ENCODE assay signal across 1 cellular context in the genomic region with DNA sequence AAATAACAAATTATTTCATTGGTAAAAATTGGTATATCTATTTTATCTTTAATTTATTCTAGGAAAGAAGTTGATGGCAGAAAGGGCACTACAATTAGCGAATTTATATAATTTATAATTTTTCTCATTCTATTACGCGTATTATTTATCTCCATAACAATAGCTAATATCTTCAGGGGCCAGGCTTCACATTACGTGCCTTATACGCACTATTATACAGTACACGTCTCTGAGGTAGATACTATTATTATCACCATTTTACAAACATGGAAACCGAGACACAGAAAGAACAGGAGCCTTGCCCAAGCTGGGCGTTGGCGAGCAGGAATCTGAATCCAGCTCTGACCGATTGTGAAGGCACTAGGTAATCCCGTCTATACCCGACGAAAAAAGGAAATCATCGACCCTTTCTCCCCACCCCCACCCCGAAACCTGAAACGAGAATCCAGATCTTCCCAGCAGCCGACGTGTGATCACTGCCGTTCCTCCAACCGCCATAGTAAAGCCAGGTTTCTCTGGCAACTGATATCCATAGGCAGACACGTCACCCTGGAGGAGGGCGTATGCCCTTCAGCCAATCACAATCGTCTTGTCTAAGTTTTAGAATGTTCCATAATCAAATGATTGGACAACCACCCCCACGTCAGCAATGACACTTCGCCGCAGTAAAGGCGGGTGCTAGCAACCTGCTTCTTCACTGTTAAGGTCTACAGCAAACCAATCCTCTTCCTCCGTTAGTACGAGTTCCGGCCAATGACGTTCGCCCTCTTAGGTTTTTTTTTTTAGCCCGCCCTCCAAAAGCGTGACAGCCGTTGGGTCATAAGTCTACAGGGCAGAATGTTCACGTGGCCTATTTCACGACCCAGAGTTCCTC.
TF ChIP-seq lines count a peak whose summit lies in the region.

A gene with protein sequence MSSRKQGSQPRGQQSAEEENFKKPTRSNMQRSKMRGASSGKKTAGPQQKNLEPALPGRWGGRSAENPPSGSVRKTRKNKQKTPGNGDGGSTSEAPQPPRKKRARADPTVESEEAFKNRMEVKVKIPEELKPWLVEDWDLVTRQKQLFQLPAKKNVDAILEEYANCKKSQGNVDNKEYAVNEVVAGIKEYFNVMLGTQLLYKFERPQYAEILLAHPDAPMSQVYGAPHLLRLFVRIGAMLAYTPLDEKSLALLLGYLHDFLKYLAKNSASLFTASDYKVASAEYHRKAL (minus strand): TSS at position 501 of the 874 bp plus-strand sequence. CDS start 9,672 bp downstream, outside the sequence.

TF ChIP-seq in HepG2, 621 proteins besides CTCF, POLR2A, EP300 and RAD21 (continued from another document and continues in another):
- TF ChIP-seq, protein P1, sequence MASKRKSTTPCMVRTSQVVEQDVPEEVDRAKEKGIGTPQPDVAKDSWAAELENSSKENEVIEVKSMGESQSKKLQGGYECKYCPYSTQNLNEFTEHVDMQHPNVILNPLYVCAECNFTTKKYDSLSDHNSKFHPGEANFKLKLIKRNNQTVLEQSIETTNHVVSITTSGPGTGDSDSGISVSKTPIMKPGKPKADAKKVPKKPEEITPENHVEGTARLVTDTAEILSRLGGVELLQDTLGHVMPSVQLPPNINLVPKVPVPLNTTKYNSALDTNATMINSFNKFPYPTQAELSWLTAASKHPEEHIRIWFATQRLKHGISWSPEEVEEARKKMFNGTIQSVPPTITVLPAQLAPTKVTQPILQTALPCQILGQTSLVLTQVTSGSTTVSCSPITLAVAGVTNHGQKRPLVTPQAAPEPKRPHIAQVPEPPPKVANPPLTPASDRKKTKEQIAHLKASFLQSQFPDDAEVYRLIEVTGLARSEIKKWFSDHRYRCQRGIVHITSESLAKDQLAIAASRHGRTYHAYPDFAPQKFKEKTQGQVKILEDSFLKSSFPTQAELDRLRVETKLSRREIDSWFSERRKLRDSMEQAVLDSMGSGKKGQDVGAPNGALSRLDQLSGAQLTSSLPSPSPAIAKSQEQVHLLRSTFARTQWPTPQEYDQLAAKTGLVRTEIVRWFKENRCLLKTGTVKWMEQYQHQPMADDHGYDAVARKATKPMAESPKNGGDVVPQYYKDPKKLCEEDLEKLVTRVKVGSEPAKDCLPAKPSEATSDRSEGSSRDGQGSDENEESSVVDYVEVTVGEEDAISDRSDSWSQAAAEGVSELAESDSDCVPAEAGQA (IDR thresholded peaks at IDR 0.05; ENCODE audit: low read depth) = no peak
- TF ChIP-seq, protein P1 (CRISPR knock-in tag; IDR thresholded peaks at IDR 0.05; ENCODE audit: borderline replicate concordance) = no peak
- TF ChIP-seq, protein P2, sequence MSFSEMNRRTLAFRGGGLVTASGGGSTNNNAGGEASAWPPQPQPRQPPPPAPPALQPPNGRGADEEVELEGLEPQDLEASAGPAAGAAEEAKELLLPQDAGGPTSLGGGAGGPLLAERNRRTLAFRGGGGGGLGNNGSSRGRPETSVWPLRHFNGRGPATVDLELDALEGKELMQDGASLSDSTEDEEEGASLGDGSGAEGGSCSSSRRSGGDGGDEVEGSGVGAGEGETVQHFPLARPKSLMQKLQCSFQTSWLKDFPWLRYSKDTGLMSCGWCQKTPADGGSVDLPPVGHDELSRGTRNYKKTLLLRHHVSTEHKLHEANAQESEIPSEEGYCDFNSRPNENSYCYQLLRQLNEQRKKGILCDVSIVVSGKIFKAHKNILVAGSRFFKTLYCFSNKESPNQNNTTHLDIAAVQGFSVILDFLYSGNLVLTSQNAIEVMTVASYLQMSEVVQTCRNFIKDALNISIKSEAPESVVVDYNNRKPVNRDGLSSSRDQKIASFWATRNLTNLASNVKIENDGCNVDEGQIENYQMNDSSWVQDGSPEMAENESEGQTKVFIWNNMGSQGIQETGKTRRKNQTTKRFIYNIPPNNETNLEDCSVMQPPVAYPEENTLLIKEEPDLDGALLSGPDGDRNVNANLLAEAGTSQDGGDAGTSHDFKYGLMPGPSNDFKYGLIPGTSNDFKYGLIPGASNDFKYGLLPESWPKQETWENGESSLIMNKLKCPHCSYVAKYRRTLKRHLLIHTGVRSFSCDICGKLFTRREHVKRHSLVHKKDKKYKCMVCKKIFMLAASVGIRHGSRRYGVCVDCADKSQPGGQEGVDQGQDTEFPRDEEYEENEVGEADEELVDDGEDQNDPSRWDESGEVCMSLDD (CRISPR knock-in tag; IDR thresholded peaks at IDR 0.05; ENCODE audit: borderline replicate concordance) = no peak
- TF ChIP-seq, protein P3, sequence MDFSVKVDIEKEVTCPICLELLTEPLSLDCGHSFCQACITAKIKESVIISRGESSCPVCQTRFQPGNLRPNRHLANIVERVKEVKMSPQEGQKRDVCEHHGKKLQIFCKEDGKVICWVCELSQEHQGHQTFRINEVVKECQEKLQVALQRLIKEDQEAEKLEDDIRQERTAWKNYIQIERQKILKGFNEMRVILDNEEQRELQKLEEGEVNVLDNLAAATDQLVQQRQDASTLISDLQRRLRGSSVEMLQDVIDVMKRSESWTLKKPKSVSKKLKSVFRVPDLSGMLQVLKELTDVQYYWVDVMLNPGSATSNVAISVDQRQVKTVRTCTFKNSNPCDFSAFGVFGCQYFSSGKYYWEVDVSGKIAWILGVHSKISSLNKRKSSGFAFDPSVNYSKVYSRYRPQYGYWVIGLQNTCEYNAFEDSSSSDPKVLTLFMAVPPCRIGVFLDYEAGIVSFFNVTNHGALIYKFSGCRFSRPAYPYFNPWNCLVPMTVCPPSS (IDR thresholded peaks at IDR 0.05) = no peak
- TF ChIP-seq, protein P4, sequence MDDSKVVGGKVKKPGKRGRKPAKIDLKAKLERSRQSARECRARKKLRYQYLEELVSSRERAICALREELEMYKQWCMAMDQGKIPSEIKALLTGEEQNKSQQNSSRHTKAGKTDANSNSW (CRISPR knock-in tag; IDR thresholded peaks at IDR 0.05; ENCODE audit: borderline replicate concordance) = no peak
- TF ChIP-seq BORCS8-MEF2B (CRISPR knock-in tag; IDR thresholded peaks at IDR 0.05) (no peak), MBD4 (IDR thresholded peaks at IDR 0.05; ENCODE audit: borderline replicate concordance, low read length) (no peak), ZKSCAN1 (IDR thresholded peaks at IDR 0.05; ENCODE audit: low read length) (no peak), ZNF180 (CRISPR knock-in tag; IDR thresholded peaks at IDR 0.05; ENCODE audit: borderline replicate concordance, low read depth) (no peak), EZH2 (conservative IDR thresholded peaks at IDR 0.05; ENCODE audit: low read depth, low read length) (no peak), MAFG (CRISPR knock-in tag; IDR thresholded peaks at IDR 0.05) (no peak), ZNF333 (CRISPR knock-in tag; IDR thresholded peaks at IDR 0.05; ENCODE audit: borderline replicate concordance) (no peak), MEIS1 (CRISPR knock-in tag; IDR thresholded peaks at IDR 0.05; ENCODE audit: borderline replicate concordance) (no peak), ZNF274 (CRISPR knock-in tag; IDR thresholded peaks at IDR 0.05) (no peak), HDAC2 (CRISPR knock-in tag; IDR thresholded peaks at IDR 0.05) (no peak), DPF2 (CRISPR knock-in tag; IDR thresholded peaks at IDR 0.05; ENCODE audit: borderline replicate concordance, low read depth) (no peak), HMG20A (CRISPR knock-in tag; IDR thresholded peaks at IDR 0.05; ENCODE audit: borderline replicate concordance) (no peak), TMF1 (CRISPR knock-in tag; IDR thresholded peaks at IDR 0.05; ENCODE audit: low read depth) (no peak), KDM2A (CRISPR knock-in tag; IDR thresholded peaks at IDR 0.05; ENCODE audit: borderline replicate concordance, low read depth) (no peak), GLI4 (CRISPR knock-in tag; IDR thresholded peaks at IDR 0.05; ENCODE audit: borderline replicate concordance) (no peak), PPARG (CRISPR knock-in tag; conservative IDR thresholded peaks at IDR 0.05) (no peak), ZNF589 (CRISPR knock-in tag; conservative IDR thresholded peaks at IDR 0.05) (no peak), ASH2L (IDR thresholded peaks at IDR 0.05; ENCODE audit: insufficient read length, low read depth, low read length) (peak; percentile 17), KLF16 (CRISPR knock-in tag; IDR thresholded peaks at IDR 0.05) (no peak), ZNF841 (CRISPR knock-in tag; IDR thresholded peaks at IDR 0.05; ENCODE audit: borderline replicate concordance) (no peak), GATAD2A (CRISPR knock-in tag; IDR thresholded peaks at IDR 0.05) (no peak), ZNF552 (CRISPR knock-in tag; IDR thresholded peaks at IDR 0.05; ENCODE audit: borderline replicate concordance) (no peak), ZNF780A (CRISPR knock-in tag; IDR thresholded peaks at IDR 0.05) (no peak), ZNF766 (CRISPR knock-in tag; IDR thresholded peaks at IDR 0.05; ENCODE audit: borderline replicate concordance) (no peak), YY1 (IDR thresholded peaks at IDR 0.05; ENCODE audit: insufficient read depth, insufficient replicate concordance, low read depth, low read length) (peak; percentile 86)
- TF ChIP-seq, protein P5, sequence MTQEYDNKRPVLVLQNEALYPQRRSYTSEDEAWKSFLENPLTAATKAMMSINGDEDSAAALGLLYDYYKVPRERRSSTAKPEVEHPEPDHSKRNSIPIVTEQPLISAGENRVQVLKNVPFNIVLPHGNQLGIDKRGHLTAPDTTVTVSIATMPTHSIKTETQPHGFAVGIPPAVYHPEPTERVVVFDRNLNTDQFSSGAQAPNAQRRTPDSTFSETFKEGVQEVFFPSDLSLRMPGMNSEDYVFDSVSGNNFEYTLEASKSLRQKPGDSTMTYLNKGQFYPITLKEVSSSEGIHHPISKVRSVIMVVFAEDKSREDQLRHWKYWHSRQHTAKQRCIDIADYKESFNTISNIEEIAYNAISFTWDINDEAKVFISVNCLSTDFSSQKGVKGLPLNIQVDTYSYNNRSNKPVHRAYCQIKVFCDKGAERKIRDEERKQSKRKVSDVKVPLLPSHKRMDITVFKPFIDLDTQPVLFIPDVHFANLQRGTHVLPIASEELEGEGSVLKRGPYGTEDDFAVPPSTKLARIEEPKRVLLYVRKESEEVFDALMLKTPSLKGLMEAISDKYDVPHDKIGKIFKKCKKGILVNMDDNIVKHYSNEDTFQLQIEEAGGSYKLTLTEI (CRISPR knock-in tag; conservative IDR thresholded peaks at IDR 0.05) = no peak
- TF ChIP-seq, protein P6, sequence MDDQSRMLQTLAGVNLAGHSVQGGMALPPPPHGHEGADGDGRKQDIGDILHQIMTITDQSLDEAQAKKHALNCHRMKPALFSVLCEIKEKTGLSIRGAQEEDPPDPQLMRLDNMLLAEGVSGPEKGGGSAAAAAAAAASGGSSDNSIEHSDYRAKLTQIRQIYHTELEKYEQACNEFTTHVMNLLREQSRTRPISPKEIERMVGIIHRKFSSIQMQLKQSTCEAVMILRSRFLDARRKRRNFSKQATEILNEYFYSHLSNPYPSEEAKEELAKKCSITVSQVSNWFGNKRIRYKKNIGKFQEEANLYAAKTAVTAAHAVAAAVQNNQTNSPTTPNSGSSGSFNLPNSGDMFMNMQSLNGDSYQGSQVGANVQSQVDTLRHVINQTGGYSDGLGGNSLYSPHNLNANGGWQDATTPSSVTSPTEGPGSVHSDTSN (CRISPR knock-in tag; IDR thresholded peaks at IDR 0.05; ENCODE audit: borderline replicate concordance) = no peak
- TF ChIP-seq, protein P7, sequence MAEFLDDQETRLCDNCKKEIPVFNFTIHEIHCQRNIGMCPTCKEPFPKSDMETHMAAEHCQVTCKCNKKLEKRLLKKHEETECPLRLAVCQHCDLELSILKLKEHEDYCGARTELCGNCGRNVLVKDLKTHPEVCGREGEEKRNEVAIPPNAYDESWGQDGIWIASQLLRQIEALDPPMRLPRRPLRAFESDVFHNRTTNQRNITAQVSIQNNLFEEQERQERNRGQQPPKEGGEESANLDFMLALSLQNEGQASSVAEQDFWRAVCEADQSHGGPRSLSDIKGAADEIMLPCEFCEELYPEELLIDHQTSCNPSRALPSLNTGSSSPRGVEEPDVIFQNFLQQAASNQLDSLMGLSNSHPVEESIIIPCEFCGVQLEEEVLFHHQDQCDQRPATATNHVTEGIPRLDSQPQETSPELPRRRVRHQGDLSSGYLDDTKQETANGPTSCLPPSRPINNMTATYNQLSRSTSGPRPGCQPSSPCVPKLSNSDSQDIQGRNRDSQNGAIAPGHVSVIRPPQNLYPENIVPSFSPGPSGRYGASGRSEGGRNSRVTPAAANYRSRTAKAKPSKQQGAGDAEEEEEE (CRISPR knock-in tag; IDR thresholded peaks at IDR 0.05; ENCODE audit: borderline replicate concordance) = no peak
- TF ChIP-seq, protein P8, sequence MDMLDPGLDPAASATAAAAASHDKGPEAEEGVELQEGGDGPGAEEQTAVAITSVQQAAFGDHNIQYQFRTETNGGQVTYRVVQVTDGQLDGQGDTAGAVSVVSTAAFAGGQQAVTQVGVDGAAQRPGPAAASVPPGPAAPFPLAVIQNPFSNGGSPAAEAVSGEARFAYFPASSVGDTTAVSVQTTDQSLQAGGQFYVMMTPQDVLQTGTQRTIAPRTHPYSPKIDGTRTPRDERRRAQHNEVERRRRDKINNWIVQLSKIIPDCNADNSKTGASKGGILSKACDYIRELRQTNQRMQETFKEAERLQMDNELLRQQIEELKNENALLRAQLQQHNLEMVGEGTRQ (IDR thresholded peaks at IDR 0.05; ENCODE audit: low read depth, low read length) = peak; percentile 41; the same call in 1 of the 2 replicates
- TF ChIP-seq, protein P8 (CRISPR knock-in tag; IDR thresholded peaks at IDR 0.05; ENCODE audit: borderline replicate concordance) = peak; percentile 69; the same call in 1 of the 2 replicates
